14 cellular contexts compared by ENCODE assay signal in genomic region chr20:62069741-62070216, GRCh38. TPM values are rescaled to one million over a fixed set of nuclear protein-coding genes. Genes with fewer than 3 reads are reported as not detected.
DNase-seq lines count a peak whose midpoint lies in the region; TF ChIP-seq lines count a peak whose summit lies in the region.
"Had no signal": no experiment of that assay in that cellular context is flagged by ENCODE, and none has a peak within 500 bp of the region (broad histone marks: within the 10 kb centered on the region; RNA-seq: fewer than 3 reads in every experiment).

No MANE protein-coding gene starts in this region.

- H3K9me3 ChIP-seq in sigmoid colon = no peaks in the 10 kb centered on the region

- TF ChIP-seq CTCF in fibroblast of the aortic adventitia (IDR thresholded peaks at IDR 0.05; ENCODE audit: insufficient read depth, low read length) (no peak), sigmoid colon (IDR thresholded peaks at IDR 0.05) (no peak)

- no peak overlapping the region for H3K18ac ChIP-seq in mesendoderm (ENCODE audit: low read length)

- H3K79me1 ChIP-seq in mesendoderm (ENCODE audit: low read length) = no peaks in the 10 kb centered on the region

- no peak for TF ChIP-seq EP300 in sigmoid colon (IDR thresholded peaks at IDR 0.05)

- no peak overlapping the region for H2BK15ac ChIP-seq in mesendoderm (replicated peaks; ENCODE audit: low read depth)

- H3K4ac ChIP-seq in mesendoderm (ENCODE audit: low read depth, low read length) = no peak overlapping the region

- DNase-seq in GM04503 (ENCODE audit: low read depth) = peak; percentile 67
- DNase-seq in RPMI7951 (ENCODE audit: low read depth) = peak; percentile 73
- DNase-seq in fibroblast of the aortic adventitia (ENCODE audit: low read depth) = peak; percentile 37
- DNase-seq in sigmoid colon = no peak
- DNase-seq in midbrain (lab: John Stamatoyannopoulos, UW) = no peak
- no peak for DNase-seq in stimulated activated CD4-positive, alpha-beta T cell treated with anti-CD3 and anti-CD28 coated beads, Interleukin-4, amount 100 ng/mL, for 24 hours
- DNase-seq in mesendoderm = no peak
- DNase-seq in cardiac septum (ENCODE audit: low spot score) = no peak
- DNase-seq: CD4-positive, CD25-positive, alpha-beta regulatory T cell; cerebellar nuclear complex; GOT3; NCI-H446 treated with DMSO at 0.1 percent for 48 hours had no signal

- no peak overlapping the region for H2AK5ac ChIP-seq in mesendoderm (ENCODE audit: low read length)

- no peak overlapping the region for H3K9ac ChIP-seq in mesendoderm (ENCODE audit: low read length)
- H3K9ac ChIP-seq: KMS-11 had no signal

- no peak overlapping the region for H3K23ac ChIP-seq in mesendoderm (ENCODE audit: low read length)

- peak overlapping the region in 3 of 4 donors; percentile 38 to 63 (median 45) for H3K27ac ChIP-seq in sigmoid colon
- no peak overlapping the region for H3K27ac ChIP-seq in mesendoderm (ENCODE audit: low read depth, low read length)
- H3K27ac ChIP-seq: KMS-11, right atrium auricular region had no signal

- no peak overlapping the region for H3K4me2 ChIP-seq in mesendoderm (ENCODE audit: low read length)
- H3K4me2 ChIP-seq: KMS-11 had no signal

- no peak overlapping the region for H2BK120ac ChIP-seq in mesendoderm (ENCODE audit: low read depth, low read length)

- H2BK5ac ChIP-seq in mesendoderm (ENCODE audit: low read length) = no peak overlapping the region

- H3K36me3 ChIP-seq in sigmoid colon (no peaks in the 10 kb centered on the region), mesendoderm (ENCODE audit: control insufficient read depth, insufficient read depth, low read length) (no peaks in the 10 kb centered on the region)
- H3K36me3 ChIP-seq: right atrium auricular region had no signal

- WGBS in sigmoid colon, 2 donors = 15 to 58% methylated on average over 11 of the region's 11 CpGs
- no CpG with 5 or more reads among the region's 11 CpGs for WGBS in mesendoderm (ENCODE audit: extremely low coverage, insufficient coverage, low lambda C conversion rate)

- intact Hi-C loops in sigmoid colon (cut with DNase I) = loop anchor here (5.0 kb wide), 1 partner anchor 113 kb away; the partner anchor contains the start of gene MTG2
- intact Hi-C loops in cardiac septum (cut with DNase I) = no loop called here

- TF ChIP-seq POLR2A in sigmoid colon (IDR thresholded peaks at IDR 0.05) = no peak

- no peak overlapping the region for H3K56ac ChIP-seq in mesendoderm (ENCODE audit: low read length)

- no peaks in the 10 kb centered on the region for H3K27me3 ChIP-seq in sigmoid colon
- no peaks in the 10 kb centered on the region for H3K27me3 ChIP-seq in mesendoderm (ENCODE audit: insufficient read depth, low read length, poor library complexity)
- H3K27me3 ChIP-seq: right atrium auricular region had no signal

- H3K4me1 ChIP-seq in sigmoid colon (peaks cover 0 to 33% (median 25%) of the 10 kb centered on the region in 4 donors), mesendoderm (ENCODE audit: control insufficient read depth, low read depth, low read length) (peaks cover 2% of the 10 kb centered on the region)

- H4K5ac ChIP-seq in mesendoderm (ENCODE audit: low read length) = no peak overlapping the region

- H3K4me3 ChIP-seq in fibroblast of the aortic adventitia (ENCODE audit: low read depth, low read length) (no peak overlapping the region), sigmoid colon (no peak overlapping the region), mesendoderm (ENCODE audit: low read length) (no peak overlapping the region)
- H3K4me3 ChIP-seq: right atrium auricular region had no signal

- no peaks in the 10 kb centered on the region for H3K79me2 ChIP-seq in mesendoderm (ENCODE audit: control insufficient read depth, insufficient read depth, low read length)

- no peak overlapping the region for H4K8ac ChIP-seq in mesendoderm (ENCODE audit: low read depth, low read length)

RNA-seq across cellular contexts. Expression of gene TAF4, which starts 4.1 kb away (rescaled TPM):
- total RNA-seq in RPMI7951 (2014; rRNA removed; shearing (Covaris generic)) = 6.5 and 6.6 TPM in 2 replicates
- 2.9 and 5.4 TPM in 2 replicates for total RNA-seq in fibroblast of the aortic adventitia (ENCODE audit: low replicate concordance)
- 10 to 100 TPM in 2 of 4 donors, 1 to 10 TPM in 2; 8.0 to 13.3 (median 10.9) TPM for total RNA-seq in sigmoid colon
- polyA plus RNA-seq in sigmoid colon = 10 to 100 TPM in 1 of 3 donors, 1 to 10 TPM in 2; 3.6 to 10.3 (median 6.5) TPM
- 28.5 TPM for polyA plus RNA-seq in mesendoderm (2013, experiment 1 of 2)
- 26.6 TPM for polyA plus RNA-seq in mesendoderm (2013, experiment 2 of 2)
- 13.6 TPM for total RNA-seq in cardiac septum

RNA-seq across cellular contexts. Expression of gene LSM14B, which starts 52.5 kb away (rescaled TPM):
- total RNA-seq in RPMI7951 (2014; rRNA removed; shearing (Covaris generic)) = 39.4 and 39.9 TPM in 2 replicates
- total RNA-seq in fibroblast of the aortic adventitia (ENCODE audit: low replicate concordance) (27.7 and 31.0 TPM in 2 replicates), sigmoid colon (10 to 100 TPM; 20.8 to 28.5 (median 23.6) TPM), cardiac septum (51.0 TPM)
- polyA plus RNA-seq in sigmoid colon = 10 to 100 TPM; 16.9 to 25.8 (median 21.6) TPM
- 37.1 TPM for polyA plus RNA-seq in mesendoderm (2013, experiment 1 of 2)
- 39.0 TPM for polyA plus RNA-seq in mesendoderm (2013, experiment 2 of 2)

Comparison
In these comparisons a context has a peak if more than half of its experiments do, and no peak if none do; other contexts are left out.
1. DNase-seq: peak in GM04503 (single experiment), RPMI7951 (single experiment) and fibroblast of the aortic adventitia (single experiment); none in sigmoid colon (single experiment), midbrain (single experiment), stimulated activated CD4-positive, alpha-beta T cell treated with anti-CD3 and anti-CD28 coated beads, Interleukin-4, amount 100 ng/mL, for 24 hours (single experiment), mesendoderm (single experiment) and cardiac septum (single experiment).